11 cellular contexts compared by ENCODE assay signal in the genomic region with DNA sequence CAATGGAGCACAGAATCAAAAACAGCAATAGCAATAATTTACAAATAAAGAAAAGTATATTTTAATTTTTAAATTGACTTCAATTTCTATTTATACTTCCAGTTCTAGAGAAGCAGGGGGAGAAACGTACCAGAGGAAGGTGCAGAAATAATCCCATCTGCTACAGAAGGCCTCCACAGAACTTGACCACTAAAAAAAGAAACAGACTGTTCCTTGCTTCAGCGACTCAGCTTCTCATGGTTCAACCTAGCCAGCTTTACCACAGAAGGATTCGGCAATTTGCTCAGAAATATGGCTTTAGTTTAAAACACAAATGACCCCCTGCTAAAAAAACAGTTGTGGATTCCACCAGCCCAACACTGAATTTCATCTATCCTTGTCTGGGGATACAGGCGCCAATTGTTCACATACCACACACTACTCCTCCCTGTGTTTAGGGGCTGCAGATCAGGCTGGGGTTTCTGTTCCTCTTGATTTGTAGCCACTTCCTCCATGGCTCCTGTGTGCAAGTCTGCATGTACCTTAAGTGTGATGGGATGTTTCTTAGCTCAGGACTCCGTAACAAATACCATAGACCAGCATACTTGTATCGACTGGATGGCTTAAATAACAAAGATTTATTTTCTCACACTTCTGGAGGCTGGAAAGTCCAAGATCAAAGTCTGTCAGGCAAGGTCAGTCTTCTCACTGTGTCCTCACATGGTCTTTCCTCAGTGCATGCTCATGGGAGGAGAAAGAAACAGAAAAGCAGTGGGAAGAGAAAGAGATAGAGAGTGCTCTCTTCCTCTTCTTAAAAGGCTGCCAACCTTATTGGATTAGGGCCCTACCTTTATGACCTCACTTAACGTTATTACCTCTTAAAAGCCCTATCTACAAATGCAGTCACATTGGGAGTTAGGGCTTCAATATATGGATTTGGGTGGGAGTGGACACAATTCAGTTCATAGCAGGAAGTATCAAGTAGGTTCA.
DNase-seq lines count a peak whose midpoint lies in the region; ATAC-seq and TF ChIP-seq lines count a peak whose summit lies in the region.
"Had no signal": no experiment of that assay in that cellular context is flagged by ENCODE, and none has a peak within 500 bp of the region (broad histone marks: within the 10 kb centered on the region; RNA-seq: fewer than 3 reads in every experiment).

No MANE protein-coding gene starts in this region.

- peaks cover 20% of the 10 kb centered on the region for H3K4me1 Mint-ChIP-seq in nephron progenitor cell

- peak; percentile 89 for ATAC-seq in GM18909 (IDR thresholded peaks at IDR 0.05; ENCODE audit: poor library complexity, unreplicated experiment)
- peak; percentile 86 for ATAC-seq in GM21825 (IDR thresholded peaks at IDR 0.05; ENCODE audit: unreplicated experiment)
- ATAC-seq in HG03442 (IDR thresholded peaks at IDR 0.05; ENCODE audit: unreplicated experiment), result peak; percentile 89

- peaks cover 3% of the 10 kb centered on the region for H3K27me3 Mint-ChIP-seq in nephron progenitor cell (ENCODE audit: low read depth, poor library complexity)

- H3K36me3 Mint-ChIP-seq in nephron progenitor cell (ENCODE audit: low read depth), result no peaks in the 10 kb centered on the region

- H3K27ac Mint-ChIP-seq in nephron progenitor cell, result peak overlapping the region; percentile 49
- H3K27ac Mint-ChIP-seq: stimulated activated naive CD8-positive, alpha-beta T cell treated with anti-CD3 and anti-CD28 coated beads, Interleukin-15, Interleukin-2, amounts not matched to agents 100 ng/mL and 50 ng/mL, for 24 hours had no signal

- H3K9me3 Mint-ChIP-seq in nephron progenitor cell, result no peaks in the 10 kb centered on the region
- H3K9me3 Mint-ChIP-seq: stimulated activated naive CD8-positive, alpha-beta T cell treated with anti-CD3 and anti-CD28 coated beads, Interleukin-15, Interleukin-2, amounts not matched to agents 100 ng/mL and 50 ng/mL, for 24 hours had no signal

- H3K4me3 Mint-ChIP-seq in nephron progenitor cell, result no peak overlapping the region
- H3K4me3 Mint-ChIP-seq: stimulated activated naive CD8-positive, alpha-beta T cell treated with anti-CD3 and anti-CD28 coated beads, Interleukin-15, Interleukin-2, amounts not matched to agents 100 ng/mL and 50 ng/mL, for 24 hours had no signal

- DNase-seq in nephron progenitor cell (no peak), COLO668 (lab: John Stamatoyannopoulos, UW; ENCODE audit: unreplicated experiment) (no peak), Kasumi-1 (lab: John Stamatoyannopoulos, UW) (no peak), HuH-7.5 (ENCODE audit: low spot score) (no peak)
- DNase-seq: GDM1; NK-92 treated with Interleukin-12 subunit alpha and Interleukin-12 subunit beta, amount 100 ng/mL, for 24 hours; spleen had no signal

- no peak for TF ChIP-seq CTCF in nephron progenitor cell (IDR thresholded peaks at IDR 0.05)
